In genomic region chr19:9431475-9431874, GRCh38 we compare ENCODE assay signal across 9 cellular contexts. TPM values are rescaled to one million over a fixed set of nuclear protein-coding genes. Genes with fewer than 3 reads are reported as not detected.
DNase-seq lines count a peak whose midpoint lies in the region; ATAC-seq and TF ChIP-seq lines count a peak whose summit lies in the region.
"Had no signal": no experiment of that assay in that cellular context is flagged by ENCODE, and none has a peak within 500 bp of the region (broad histone marks: within the 10 kb centered on the region; RNA-seq: fewer than 3 reads in every experiment).

No MANE protein-coding gene starts in this region.

- H3F3A ChIP-seq in PC-3 (ENCODE audit: low read length, unreplicated experiment): no peaks in the 10 kb centered on the region

- no peak overlapping the region for H3K4me3 Mint-ChIP-seq in activated T-cell treated with anti-CD3 and anti-CD28 coated beads, Interleukin-2, amount 50 U/mL, for 24 hours
- H3K4me3 Mint-ChIP-seq in nephron progenitor cell: no peak overlapping the region
- H3K4me3 Mint-ChIP-seq: activated naive CD4-positive, alpha-beta T cell treated with anti-CD3 and anti-CD28 coated beads, Interleukin-2, amount 50 U/mL, for 24 hours had no signal

- CTCF ChIA-PET in PC-3 (lab: Charles Lee): no interaction called here

- H3K9me3 Mint-ChIP-seq in activated T-cell treated with anti-CD3 and anti-CD28 coated beads, Interleukin-2, amount 50 U/mL, for 24 hours: peaks cover 37% of the 10 kb centered on the region
- peaks cover 40% of the 10 kb centered on the region for H3K9me3 Mint-ChIP-seq in nephron progenitor cell
- H3K9me3 Mint-ChIP-seq: activated naive CD4-positive, alpha-beta T cell treated with anti-CD3 and anti-CD28 coated beads, Interleukin-2, amount 50 U/mL, for 24 hours had no signal

- H3K27ac ChIP-seq in PC-3 (ENCODE audit: low read length): no peak overlapping the region

- H3K9ac ChIP-seq in PC-3 (ENCODE audit: low read length): no peak overlapping the region

- DNase-seq in activated T-cell treated with anti-CD3 and anti-CD28 coated beads for 24 hours (ENCODE audit: low read depth) (peak; percentile 29), PC-3 (peak; percentile 54), cardiac fibroblast (ENCODE audit: low read depth in 2 of 2) (peak; percentile 30 to 82), nephron progenitor cell (peak; percentile 36), NCI-H2196 (lab: John Stamatoyannopoulos, UW; ENCODE audit: unreplicated experiment) (no peak)
- DNase-seq in activated T-cell treated with anti-CD3 and anti-CD28 coated beads, Interleukin-2, amount 50 U/mL, for 24 hours: no peak

- POLR2A ChIA-PET in PC-3 (lab: Charles Lee; ENCODE audit: unreplicated experiment): no interaction called here

- H3K27me3 Mint-ChIP-seq in activated T-cell treated with anti-CD3 and anti-CD28 coated beads, Interleukin-2, amount 50 U/mL, for 24 hours: no peaks in the 10 kb centered on the region
- peaks cover 5% of the 10 kb centered on the region for H3K27me3 Mint-ChIP-seq in nephron progenitor cell (ENCODE audit: low read depth, poor library complexity)
- H3K27me3 Mint-ChIP-seq: activated naive CD4-positive, alpha-beta T cell treated with anti-CD3 and anti-CD28 coated beads, Interleukin-2, amount 50 U/mL, for 24 hours had no signal

- H3K27ac Mint-ChIP-seq in activated T-cell treated with anti-CD3 and anti-CD28 coated beads, Interleukin-2, amount 50 U/mL, for 24 hours: no peak overlapping the region
- no peak overlapping the region for H3K27ac Mint-ChIP-seq in nephron progenitor cell
- H3K27ac Mint-ChIP-seq: activated naive CD4-positive, alpha-beta T cell treated with anti-CD3 and anti-CD28 coated beads, Interleukin-2, amount 50 U/mL, for 24 hours had no signal

- H3K36me3 Mint-ChIP-seq in activated T-cell treated with anti-CD3 and anti-CD28 coated beads, Interleukin-2, amount 50 U/mL, for 24 hours (ENCODE audit: low read depth): peaks cover 91% of the 10 kb centered on the region
- peaks cover 89% of the 10 kb centered on the region for H3K36me3 Mint-ChIP-seq in nephron progenitor cell (ENCODE audit: low read depth)

- no TSS peak for BruUV-seq in PC-3 (replicated peaks; lab: Mats Ljungman, UMichigan)

- H2AFZ ChIP-seq in PC-3 (ENCODE audit: low read length): no peak overlapping the region

- H3K36me3 ChIP-seq in PC-3 (ENCODE audit: low read depth, low read length): peaks cover 61% of the 10 kb centered on the region

- peaks cover 31% of the 10 kb centered on the region for H3K79me2 ChIP-seq in PC-3 (ENCODE audit: low read length)

- H3K4me1 Mint-ChIP-seq in activated T-cell treated with anti-CD3 and anti-CD28 coated beads, Interleukin-2, amount 50 U/mL, for 24 hours (ENCODE audit: low read depth): peaks cover 33% of the 10 kb centered on the region
- peaks cover 26% of the 10 kb centered on the region for H3K4me1 Mint-ChIP-seq in nephron progenitor cell

- no peaks in the 10 kb centered on the region for H3K9me3 ChIP-seq in PC-3 (ENCODE audit: low read length)

- intact Hi-C loops in PC-3 (cut with micrococcal nuclease): loop anchor here (10.0 kb wide), 1 partner anchor 287 kb away; the partner anchor contains the start of gene ZNF317

- 0 out of 2 replicates have a peak, but pooled peaks cover 5% of the 10 kb centered on the region for H4K20me1 ChIP-seq in PC-3 (ENCODE audit: low read length)

- no peaks in the 10 kb centered on the region for H3K9me2 ChIP-seq in PC-3 (replicated peaks; ENCODE audit: low read length)

- H3K27me3 ChIP-seq in PC-3 (ENCODE audit: low read length): no peaks in the 10 kb centered on the region

- H3K4me3 ChIP-seq in PC-3 (ENCODE audit: low read length) (no peak overlapping the region), cardiac fibroblast (replicated peaks in 1 of 2; ENCODE audit: low read depth in 2 of 2, low read length in 2 of 2) (no peak overlapping the region)

- H3K4me1 ChIP-seq in PC-3 (ENCODE audit: insufficient read depth, low read length): peaks cover 7% of the 10 kb centered on the region; the same call in 1 of the 2 replicates

- TF ChIP-seq CTCF in PC-3 (conservative IDR thresholded peaks at IDR 0.05; ENCODE audit: low read depth, low read length) (peak; percentile 63), cardiac fibroblast (IDR thresholded peaks at IDR 0.05; ENCODE audit: low read depth, low read length) (peak; percentile 78), nephron progenitor cell (IDR thresholded peaks at IDR 0.05) (peak; percentile 39)

- ATAC-seq in PC-3 (no peak), GM21360 (IDR thresholded peaks at IDR 0.05; ENCODE audit: unreplicated experiment) (no peak), GM19467 (IDR thresholded peaks at IDR 0.05; ENCODE audit: unreplicated experiment) (no peak)

- no peak overlapping the region for H3K4me2 ChIP-seq in PC-3 (ENCODE audit: low read length)

RNA-seq across cellular contexts. Expression of gene ZNF266, which starts 3.9 kb away (rescaled TPM):
- 31.9 and 32.8 TPM in 2 replicates for total RNA-seq in PC-3 (2014; rRNA removed)

Comparison
In these comparisons a context has a peak if more than half of its experiments do, and no peak if none do; other contexts are left out.
1. DNase-seq: peak in activated T-cell treated with anti-CD3 and anti-CD28 coated beads for 24 hours (single experiment), PC-3 (single experiment), cardiac fibroblast (2 of 2) and nephron progenitor cell (single experiment); none in activated T-cell treated with anti-CD3 and anti-CD28 coated beads, Interleukin-2, amount 50 U/mL, for 24 hours (single experiment) and NCI-H2196 (single experiment).
2. Peak in every context shown above with its lines, with median percentiles within 50 percentile points of each other: CTCF ChIP-seq.